Comparison of ENCODE assay signal across 8 cellular contexts in genomic region chr17:32319548-32319905, GRCh38. TPM values are rescaled to one million over a fixed set of nuclear protein-coding genes. Genes with fewer than 3 reads are reported as not detected.
DNase-seq lines count a peak whose midpoint lies in the region; ATAC-seq and TF ChIP-seq lines count a peak whose summit lies in the region.

No MANE protein-coding gene starts in this region.

- peaks cover 20% of the 10 kb centered on the region for H3K27me3 Mint-ChIP-seq in activated T-cell treated with anti-CD3 and anti-CD28 coated beads, Interleukin-2, amount 50 U/mL, for 72 hours (ENCODE audit: low read depth)

- POLR2A ChIA-PET in AG04450 (lab: Yijun Ruan, JAX): no interaction called here

- H3K4me3 Mint-ChIP-seq in activated T-cell treated with anti-CD3 and anti-CD28 coated beads, Interleukin-2, amount 50 U/mL, for 72 hours: peak overlapping the region; percentile 70 to 78

- peaks cover 17% of the 10 kb centered on the region for H3K27me3 ChIP-seq in AG04450 (ENCODE audit: control insufficient read depth, insufficient read depth, low read length)
- H3K27me3 ChIP-seq in neutrophil: peaks cover 28% of the 10 kb centered on the region
- H3K27me3 ChIP-seq in testis: no peaks in the 10 kb centered on the region

- WGBS in testis, 2 donors: 13 to 15% methylated on average over 5 of the region's 5 CpGs

- no peak overlapping the region for H3K27ac Mint-ChIP-seq in activated T-cell treated with anti-CD3 and anti-CD28 coated beads, Interleukin-2, amount 50 U/mL, for 72 hours

- no peak overlapping the region for H3K27ac ChIP-seq in AG04450 (ENCODE audit: low read depth, low read length)
- H3K27ac ChIP-seq in neutrophil: no peak overlapping the region
- no peak overlapping the region for H3K27ac ChIP-seq in testis

- DNase-seq in AG04450 (ENCODE audit: low read depth, low spot score) (no peak), HT-29 (ENCODE audit: low spot score) (peak; percentile 93), RKO (ENCODE audit: low spot score) (peak; percentile 66), fibroblast of the aortic adventitia (ENCODE audit: low read depth) (peak; percentile 59), testis (peak; percentile 88)
- peak; percentile 81 to 82 for DNase-seq in activated T-cell treated with anti-CD3 and anti-CD28 coated beads, Interleukin-2, amount 50 U/mL, for 72 hours

- H3K4me3 ChIP-seq in AG04450 (ENCODE audit: low read depth, low read length) (no peak overlapping the region), fibroblast of the aortic adventitia (ENCODE audit: low read depth, low read length) (no peak overlapping the region), neutrophil (ENCODE audit: low read depth in 1 of 2, low read length in 1 of 2) (peak overlapping the region; percentile 35 to 65), testis (no peak overlapping the region)

- H3K9me3 Mint-ChIP-seq in activated T-cell treated with anti-CD3 and anti-CD28 coated beads, Interleukin-2, amount 50 U/mL, for 72 hours: no peaks in the 10 kb centered on the region

- no peaks in the 10 kb centered on the region for H3K36me3 Mint-ChIP-seq in activated T-cell treated with anti-CD3 and anti-CD28 coated beads, Interleukin-2, amount 50 U/mL, for 72 hours (ENCODE audit: insufficient read depth in 2 of 2)

- H3K9me3 ChIP-seq in AG04450 (ENCODE audit: control insufficient read depth, insufficient read depth, low read length) (no peaks in the 10 kb centered on the region), neutrophil (no peaks in the 10 kb centered on the region), testis (no peaks in the 10 kb centered on the region)

- TF ChIP-seq POLR2A in testis (IDR thresholded peaks at IDR 0.05): no peak

- intact Hi-C loops in testis (cut with DNase I; ENCODE audit: low total_unique reads): loop anchor here (10.0 kb wide), 1 partner anchor 65 kb away; no protein-coding TSS in a partner anchor

- peak; percentile 55 for ATAC-seq in GM18517 (IDR thresholded peaks at IDR 0.05; ENCODE audit: unreplicated experiment)
- peak; percentile 90 for ATAC-seq in activated T-cell treated with anti-CD3 and anti-CD28 coated beads, Interleukin-2, amount 50 U/mL, for 72 hours (replicated peaks in 1 of 2)

- H3K4me1 ChIP-seq in neutrophil (ENCODE audit: control insufficient read depth in 1 of 2, insufficient read depth in 1 of 2, low read depth in 1 of 2, low read length in 1 of 2): no peaks in the 10 kb centered on the region
- H3K4me1 ChIP-seq in testis: no peaks in the 10 kb centered on the region

- TF ChIP-seq CTCF in AG04450 (IDR thresholded peaks at IDR 0.05; ENCODE audit: low read depth, low read length): peak; percentile 97
- TF ChIP-seq CTCF in fibroblast of the aortic adventitia (IDR thresholded peaks at IDR 0.05; ENCODE audit: insufficient read depth, low read length): peak; percentile 99
- TF ChIP-seq CTCF in neutrophil (IDR thresholded peaks at IDR 0.05): peak; percentile 92
- TF ChIP-seq CTCF in testis (IDR thresholded peaks at IDR 0.05): peak; percentile 71 to 92 (median 82)

- H3K36me3 ChIP-seq in neutrophil (no peaks in the 10 kb centered on the region), testis (ENCODE audit: low read depth, missing control alignments) (no peaks in the 10 kb centered on the region)

- CTCF ChIA-PET in AG04450 (lab: Charles Lee): interaction anchor here (0.5 to 4.0 kb wide), 23 partner anchors 9 to 211 kb away, joined by 3 to 51 read pairs (median 4); no protein-coding TSS in a partner anchor

- peaks cover 15% of the 10 kb centered on the region for H3K4me1 Mint-ChIP-seq in activated T-cell treated with anti-CD3 and anti-CD28 coated beads, Interleukin-2, amount 50 U/mL, for 72 hours (ENCODE audit: low read depth)

RNA-seq across cellular contexts. Expression of gene C17orf75, which starts 22.4 kb away (rescaled TPM):
- polyA plus RNA-seq in AG04450 (2011; rRNA removed) (16.6 and 19.1 TPM in 2 replicates), testis (ENCODE audit: insufficient read depth, low read depth, low replicate concordance) (39.7 TPM)
- polyA minus RNA-seq in AG04450 (2011; rRNA and poly(A)+ RNA removed): 13.4 and 13.6 TPM in 2 replicates
- 46.6 and 49.9 TPM in 2 replicates for total RNA-seq in HT-29 (2014; rRNA removed; shearing (Covaris generic))
- 10 to 100 TPM; 32.6 to 40.0 TPM for total RNA-seq in activated T-cell treated with anti-CD3 and anti-CD28 coated beads, Interleukin-2, amount 50 U/mL, for 72 hours
- total RNA-seq in fibroblast of the aortic adventitia (ENCODE audit: low replicate concordance) (18.0 and 19.2 TPM in 2 replicates), testis (10 to 100 TPM; 27.4 to 30.8 TPM)

RNA-seq across cellular contexts. Expression of gene ZNF207, which starts 30.4 kb away (rescaled TPM):
- 219 and 239 TPM in 2 replicates for polyA plus RNA-seq in AG04450 (2011; rRNA removed)
- polyA minus RNA-seq in AG04450 (2011; rRNA and poly(A)+ RNA removed): 250 and 254 TPM in 2 replicates
- 146 and 188 TPM in 2 replicates for total RNA-seq in HT-29 (2014; rRNA removed; shearing (Covaris generic))
- total RNA-seq in activated T-cell treated with anti-CD3 and anti-CD28 coated beads, Interleukin-2, amount 50 U/mL, for 72 hours: 100 to 1,000 TPM; 181 to 188 TPM
- 92.6 and 202 TPM in 2 replicates for total RNA-seq in fibroblast of the aortic adventitia (ENCODE audit: low replicate concordance)
- 100 to 1,000 TPM; 206 to 240 TPM for total RNA-seq in testis
- polyA plus RNA-seq in testis (ENCODE audit: insufficient read depth, low read depth, low replicate concordance): 155 TPM

RNA-seq across cellular contexts. Expression of gene RHBDL3, which starts 53.9 kb away (rescaled TPM):
- polyA plus RNA-seq in AG04450 (2011; rRNA removed) (0.06 TPM in 1 of 2 replicates, not detected in the other), testis (ENCODE audit: insufficient read depth, low read depth, low replicate concordance) (3.5 TPM)
- 0.09 and 0.18 TPM in 2 replicates for polyA minus RNA-seq in AG04450 (2011; rRNA and poly(A)+ RNA removed)
- not detected in 2 replicates for total RNA-seq in HT-29 (2014; rRNA removed; shearing (Covaris generic))
- total RNA-seq in activated T-cell treated with anti-CD3 and anti-CD28 coated beads, Interleukin-2, amount 50 U/mL, for 72 hours: under 1 TPM in 1 of 2 donors, not detected in 1; 0.21 TPM
- total RNA-seq in fibroblast of the aortic adventitia (ENCODE audit: low replicate concordance) (0.09 TPM in 1 of 2 replicates, not detected in the other), testis (1 to 10 TPM; 4.1 to 4.5 TPM)

Comparison
In these comparisons a context has a peak if more than half of its experiments do, and no peak if none do; other contexts are left out.
1. H3K4me3 ChIP-seq: peak in neutrophil (2 of 2); none in AG04450 (single experiment), fibroblast of the aortic adventitia (single experiment) and testis (0 of 2).
2. Peak in every context shown above with its lines, with median percentiles within 50 percentile points of each other: CTCF ChIP-seq.